Comparison of ENCODE assay signal across 8 cellular contexts in the genomic region with DNA sequence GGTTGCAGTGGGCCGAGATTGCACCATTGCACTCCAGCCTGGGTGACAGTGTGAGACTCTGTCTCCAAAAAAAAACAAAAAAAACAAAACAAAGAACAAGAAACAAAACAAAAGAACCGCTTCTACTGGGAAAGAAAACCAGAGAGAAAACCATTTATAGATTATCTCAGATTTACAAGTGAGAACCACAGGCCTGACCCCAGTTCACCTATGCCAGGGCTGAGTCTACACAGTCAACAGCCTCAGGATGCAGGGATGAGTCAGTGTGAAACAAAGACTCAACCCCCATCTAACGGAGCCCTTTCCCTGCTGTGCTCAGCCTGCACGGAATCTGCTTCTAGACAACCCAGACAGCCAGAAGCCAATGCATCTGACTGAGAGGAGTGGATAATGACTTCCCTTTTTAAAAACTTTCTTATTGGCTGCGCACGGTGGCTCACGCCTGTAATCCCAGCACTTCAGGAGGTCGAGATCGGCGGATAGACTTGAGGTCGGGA. TPM values are rescaled to one million over a fixed set of nuclear protein-coding genes. Genes with fewer than 3 reads are reported as not detected.
A peak's percentile ranks its signal among the peaks of the same experiment; 100 is the strongest.
DNase-seq lines count a peak whose midpoint lies in the region; ATAC-seq and TF ChIP-seq lines count a peak whose summit lies in the region.

No MANE protein-coding gene starts in this region.

- intact Hi-C loops in gastrocnemius medialis (cut with DNase I; ENCODE audit: low total_unique reads) = no loop called here

- TF ChIP-seq CTCF in RWPE2 (IDR thresholded peaks at IDR 0.05; ENCODE audit: poor library complexity, severe bottlenecking) = no peak
- TF ChIP-seq CTCF in retinal pigment epithelial cell (conservative IDR thresholded peaks at IDR 0.05; ENCODE audit: low read depth, low read length) = no peak
- TF ChIP-seq CTCF in gastrocnemius medialis (IDR thresholded peaks at IDR 0.05 in 4 of 5, conservative IDR thresholded peaks at IDR 0.05 in 1 of 5) = no peak

- in situ Hi-C loops in gastrocnemius medialis (cut with MboI; ENCODE audit: low sequenced_read_pairs in 4 of 4) = no loop called here

- H3K27me3 ChIP-seq in RWPE2 (ENCODE audit: insufficient read depth, poor library complexity, severe bottlenecking) (no peaks in the 10 kb centered on the region), gastrocnemius medialis (no peaks in the 10 kb centered on the region)

- H3K4me3 ChIP-seq in RWPE2 (ENCODE audit: severe bottlenecking) = no peak overlapping the region
- no peak overlapping the region for H3K4me3 ChIP-seq in retinal pigment epithelial cell (ENCODE audit: low read length)
- H3K4me3 ChIP-seq in gastrocnemius medialis = no peak overlapping the region

- ATAC-seq in GM18907 (IDR thresholded peaks at IDR 0.05; ENCODE audit: unreplicated experiment) (peak; percentile 81), HG02981 (IDR thresholded peaks at IDR 0.05; ENCODE audit: unreplicated experiment) (peak; percentile 85), RWPE2 (ENCODE audit: low read depth) (peak; percentile 98), gastrocnemius medialis (no peak)

- H3K4me1 ChIP-seq in RWPE2 (ENCODE audit: insufficient read depth, poor library complexity, severe bottlenecking) = peaks cover 26% of the 10 kb centered on the region
- H3K4me1 ChIP-seq in gastrocnemius medialis = no peaks in the 10 kb centered on the region

- DNase-seq in RWPE2 (ENCODE audit: low spot score) = peak; percentile 82
- DNase-seq in amniotic epithelial cell (ENCODE audit: low read depth) = peak; percentile 97
- DNase-seq in retinal pigment epithelial cell (ENCODE audit: low read depth) = peak; percentile 80
- no peak for DNase-seq in gastrocnemius medialis
- no peak for DNase-seq in foreskin melanocyte
- no peak for DNase-seq in ureter (ENCODE audit: low spot score)

- peak overlapping the region; percentile 53 for H3K27ac ChIP-seq in RWPE2 (ENCODE audit: poor library complexity, severe bottlenecking)
- H3K27ac ChIP-seq in gastrocnemius medialis = no peak overlapping the region

- no peak for TF ChIP-seq POLR2A in gastrocnemius medialis (IDR thresholded peaks at IDR 0.05)

- no peaks in the 10 kb centered on the region for H3K36me3 ChIP-seq in RWPE2 (ENCODE audit: low read depth)
- H3K36me3 ChIP-seq in gastrocnemius medialis = no peaks in the 10 kb centered on the region

- H3K9me3 ChIP-seq in RWPE2 (ENCODE audit: severe bottlenecking) (no peaks in the 10 kb centered on the region), gastrocnemius medialis (no peaks in the 10 kb centered on the region)

RNA-seq across cellular contexts. Expression of a gene that starts 25.5 kb away (rescaled TPM):
- total RNA-seq in gastrocnemius medialis = 10 to 100 TPM; 40.3 to 63.7 (median 48.4) TPM
- 225 TPM for total RNA-seq in ureter

Comparison
In these comparisons a context has a peak if more than half of its experiments do, and no peak if none do; other contexts are left out.
1. ATAC-seq: peak in GM18907 (single experiment), HG02981 (single experiment) and RWPE2 (single experiment); none in gastrocnemius medialis (0 of 2).
2. DNase-seq: peak in RWPE2 (single experiment), amniotic epithelial cell (single experiment) and retinal pigment epithelial cell (single experiment); none in gastrocnemius medialis (0 of 2), foreskin melanocyte (single experiment) and ureter (single experiment).